ENCODE assay signal across 17 cellular contexts in the genomic region with DNA sequence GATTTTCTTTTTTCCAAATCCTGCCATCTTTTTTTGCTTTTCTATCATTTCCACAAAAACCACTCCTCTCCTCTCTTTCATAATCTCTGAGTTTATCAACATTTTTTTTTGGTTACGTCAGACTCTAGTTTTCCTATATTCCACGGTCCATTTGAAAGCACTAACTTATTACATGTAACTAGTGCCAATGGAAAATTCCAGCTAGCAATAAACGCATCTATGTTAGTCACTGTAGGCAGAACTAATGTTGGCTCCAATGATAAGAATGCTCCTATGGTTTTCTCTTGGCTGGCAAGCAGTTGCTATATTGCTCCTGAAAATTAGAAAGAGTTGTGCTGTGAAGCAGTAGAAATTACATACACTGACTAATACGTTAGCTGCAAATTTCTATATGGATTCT.
"Had no signal": no experiment of that assay in that cellular context is flagged by ENCODE, and none has a peak within 500 bp of the region (broad histone marks: within the 10 kb centered on the region; RNA-seq: fewer than 3 reads in every experiment).

No MANE protein-coding gene starts in this region.

- H3K36me3 ChIP-seq: adrenal gland, esophagus muscularis mucosa, sigmoid colon, suprapubic skin, upper lobe of left lung had no signal

- H3K4me1 ChIP-seq: adrenal gland, esophagus muscularis mucosa, sigmoid colon, suprapubic skin, upper lobe of left lung had no signal

- H3K27me3 ChIP-seq: adrenal gland, esophagus muscularis mucosa, sigmoid colon, suprapubic skin, upper lobe of left lung had no signal

- DNase-seq: activated CD4-positive, alpha-beta T cell treated with anti-CD3 and anti-CD28 coated beads, Interleukin-2, amount 10 ng/mL, durations not matched to agents 7 days and 5 days; activated naive CD4-positive, alpha-beta T cell treated with anti-CD3 and anti-CD28 coated beads, Interleukin-2, amount 10 ng/mL, durations not matched to agents 7 days and 5 days; activated T-cell treated with anti-CD3 and anti-CD28 coated beads for 4 hours; adrenal gland; foreskin melanocyte; head of caudate nucleus; left ventricle myocardium superior; mesenchymal stem cell; nephron progenitor cell; sigmoid colon; stimulated activated CD4-positive, alpha-beta T cell treated with anti-CD3 and anti-CD28 coated beads, Interleukin-2, amount 100 ng/mL, for 48 hours; stimulated activated naive CD8-positive, alpha-beta T cell treated with anti-CD3 and anti-CD28 coated beads, Interleukin-15, Interleukin-2, amounts not matched to agents 100 U/mL and 50 U/mL, for 24 hours; upper lobe of left lung had no signal

- H3K4me3 ChIP-seq: adrenal gland, esophagus muscularis mucosa, sigmoid colon, suprapubic skin, upper lobe of left lung had no signal

- H3K27ac ChIP-seq: adrenal gland, esophagus muscularis mucosa, sigmoid colon, suprapubic skin, upper lobe of left lung had no signal

- FAIRE-seq: bronchial epithelial cell, keratinocyte had no signal

- H3K9me3 ChIP-seq: adrenal gland, esophagus muscularis mucosa, sigmoid colon, suprapubic skin, upper lobe of left lung had no signal
